30 cellular contexts compared by ENCODE assay signal in the genomic region with DNA sequence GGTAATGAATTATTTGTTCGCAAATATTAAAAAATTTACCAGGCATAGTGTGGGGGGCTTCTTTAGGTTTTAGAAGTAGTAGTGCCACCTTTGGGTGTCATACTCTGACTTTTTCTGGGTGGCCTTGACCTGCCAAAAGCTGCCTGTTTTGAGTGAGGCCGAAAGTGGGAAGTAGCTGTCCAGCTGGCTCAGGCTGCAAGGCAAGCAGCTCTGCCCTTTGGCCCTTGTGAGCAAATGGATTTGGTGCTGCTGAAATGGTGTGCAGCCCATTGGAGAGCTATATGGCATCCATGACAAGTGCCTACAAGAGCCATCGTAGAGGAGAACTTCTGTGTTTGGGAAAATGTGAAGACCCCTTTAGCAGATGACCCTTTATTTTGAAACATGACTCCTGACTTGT. TPM values are rescaled to one million over a fixed set of nuclear protein-coding genes. Genes with fewer than 3 reads are reported as not detected.
"Had no signal": no experiment of that assay in that cellular context is flagged by ENCODE, and none has a peak within 500 bp of the region (broad histone marks: within the 10 kb centered on the region; RNA-seq: fewer than 3 reads in every experiment).

No MANE protein-coding gene starts in this region.

- H3K4me3 ChIP-seq: adrenal gland, body of pancreas, breast epithelium, Peyer's patch, SJCRH30 had no signal

- H3K27me3 ChIP-seq: adrenal gland, body of pancreas, breast epithelium, Peyer's patch, SJCRH30 had no signal

- H3K4me1 ChIP-seq: adrenal gland, breast epithelium, Peyer's patch, SJCRH30 had no signal

- DNase-seq: activated B cell treated with CpG ODN at 0.5 μM for 24 hours; activated CD4-positive, alpha-beta memory T cell treated with anti-CD3 and anti-CD28 coated beads for 36 hours; activated CD4-positive, alpha-beta T cell treated with anti-CD3 and anti-CD28 coated beads for 4 hours; activated CD4-positive, alpha-beta T cell treated with anti-CD3 and anti-CD28 coated beads, Interleukin-2, amount 50 U/mL, for 1 hour; activated CD4-positive, CD25-positive, alpha-beta regulatory T cell treated with anti-CD3 and anti-CD28 coated beads, Interleukin-2, amount 50 U/mL, for 72 hours; activated CD8-positive, alpha-beta memory T cell treated with anti-CD3 and anti-CD28 coated beads, Interleukin-2, amount 50 U/mL, for 4 hours; activated gamma-delta T cell treated with Interleukin-2 at 50 U/mL for 16 hours; activated naive CD4-positive, alpha-beta T cell treated with anti-CD3 and anti-CD28 coated beads for 36 hours; activated T-cell treated with anti-CD3 and anti-CD28 coated beads for 4 hours; activated T-cell treated with anti-CD3 and anti-CD28 coated beads, Interleukin-2, amount 50 U/mL, for 4 hours; adrenal gland; central memory CD4-positive, alpha-beta T cell; Karpas-422; KBM-7; NCI-H1105; NCI-H1417 treated with DMSO at 0.1 percent for 48 hours; NCI-H187 treated with DMSO at 0.1 percent for 48 hours; NCI-H2081; NCI-H2171 treated with DMSO at 0.1 percent for 48 hours; NCI-H226; NCI-H524 treated with DMSO at 0.1 percent for 48 hours; PC-3; Peyer's patch; RPMI8226; SJCRH30; SK-N-SH had no signal

- H3K36me3 ChIP-seq: adrenal gland, breast epithelium, Peyer's patch, SJCRH30 had no signal

- ATAC-seq: activated naive CD4-positive, alpha-beta T cell treated with anti-CD3 and anti-CD28 coated beads, Interleukin-2, amount 50 U/mL, for 72 hours; activated T-cell treated with anti-CD3 and anti-CD28 coated beads, Interleukin-2, amount 50 U/mL, for 4 hours; body of pancreas; PC-3 had no signal

- H3K9me3 ChIP-seq: adrenal gland, body of pancreas, breast epithelium, Peyer's patch, SJCRH30, SK-N-SH had no signal

- H3K27ac ChIP-seq: adrenal gland, body of pancreas, breast epithelium, Peyer's patch, SJCRH30, VCaP had no signal

RNA-seq across cellular contexts. Expression of a gene that starts 20.2 kb away (rescaled TPM):
- total RNA-seq: activated B cell treated with CpG ODN at 0.5 μM for 24 hours, SJCRH30 had no signal
